8 cellular contexts compared by ENCODE assay signal in genomic region chr6:108556864-108557493, GRCh38. TPM values are rescaled to one million over a fixed set of nuclear protein-coding genes. Genes with fewer than 3 reads are reported as not detected.
A peak's percentile ranks its signal among the peaks of the same experiment; 100 is the strongest.
DNase-seq lines count a peak whose midpoint lies in the region; ATAC-seq and TF ChIP-seq lines count a peak whose summit lies in the region.

No MANE protein-coding gene starts in this region.

- TF ChIP-seq POLR2A in stomach (IDR thresholded peaks at IDR 0.05) = no peak

- no peak for ATAC-seq in activated CD8-positive, alpha-beta T cell treated with anti-CD3 and anti-CD28 coated beads for 36 hours
- no peak for ATAC-seq in GM18498 (IDR thresholded peaks at IDR 0.05; ENCODE audit: unreplicated experiment)

- H3K27me3 Mint-ChIP-seq in activated CD8-positive, alpha-beta T cell treated with anti-CD3 and anti-CD28 coated beads for 36 hours = no peaks in the 10 kb centered on the region

- H3K4me1 ChIP-seq in stomach = peaks cover 10 to 21% (median 19%) of the 10 kb centered on the region in 4 donors

- peaks cover 4% of the 10 kb centered on the region for H3K36me3 Mint-ChIP-seq in activated CD8-positive, alpha-beta T cell treated with anti-CD3 and anti-CD28 coated beads for 36 hours (ENCODE audit: low read depth)

- peaks cover 0 to 5% (median 0%) of the 10 kb centered on the region in 4 donors for H3K36me3 ChIP-seq in stomach

- peak overlapping the region; percentile 99 to 100 (median 100) for H3K27ac ChIP-seq in stomach

- H3K27ac Mint-ChIP-seq in activated CD8-positive, alpha-beta T cell treated with anti-CD3 and anti-CD28 coated beads for 36 hours = peak overlapping the region; percentile 78

- no peaks in the 10 kb centered on the region for H3K9me3 ChIP-seq in stomach

- POLR2A ChIA-PET in activated CD8-positive, alpha-beta T cell treated with anti-CD3 and anti-CD28 coated beads for 36 hours (lab: Charles Lee) = interaction anchor here (1.0 to 1.8 kb wide), 3 partner anchors 8 to 515 kb away, joined by 3 to 9 read pairs (median 4); no protein-coding TSS in a partner anchor

- intact Hi-C loops in activated CD8-positive, alpha-beta T cell treated with anti-CD3 and anti-CD28 coated beads for 36 hours (cut with micrococcal nuclease) = no loop called here
- intact Hi-C loops in stomach (cut with DNase I; ENCODE audit: low total_unique reads) = no loop called here

- DNase-seq in NCI-H748 (lab: John Stamatoyannopoulos, UW; ENCODE audit: unreplicated experiment) (peak; percentile 47), NCI-H748 treated with DMSO at 0.1 percent for 48 hours (lab: John Stamatoyannopoulos, UW) (no peak), stomach (no peak), NCI-H524 treated with DMSO at 0.1 percent for 48 hours (lab: John Stamatoyannopoulos, UW) (no peak), RPMI8226 (no peak)
- no peak for DNase-seq in activated CD8-positive, alpha-beta T cell treated with anti-CD3 and anti-CD28 coated beads for 36 hours

- TF ChIP-seq EP300 in stomach (IDR thresholded peaks at IDR 0.05) = no peak

- CTCF ChIA-PET in activated CD8-positive, alpha-beta T cell treated with anti-CD3 and anti-CD28 coated beads for 36 hours (lab: Charles Lee) = interaction anchor here (0.6 to 2.3 kb wide), 6 partner anchors 15 to 517 kb away, joined by 3 to 8 read pairs (median 3); no protein-coding TSS in a partner anchor

- H3K4me1 Mint-ChIP-seq in activated CD8-positive, alpha-beta T cell treated with anti-CD3 and anti-CD28 coated beads for 36 hours (ENCODE audit: low read depth) = peaks cover 12% of the 10 kb centered on the region

- TF ChIP-seq CTCF in activated CD8-positive, alpha-beta T cell treated with anti-CD3 and anti-CD28 coated beads for 36 hours (IDR thresholded peaks at IDR 0.05) = no peak
- no peak for TF ChIP-seq CTCF in stomach (IDR thresholded peaks at IDR 0.05)

- WGBS in stomach, 5 donors = 28 to 46% (median 35%) methylated on average over 16 of the region's 16 CpGs

- H3K4me3 Mint-ChIP-seq in activated CD8-positive, alpha-beta T cell treated with anti-CD3 and anti-CD28 coated beads for 36 hours = peak overlapping the region; percentile 94

- H3K4me3 ChIP-seq in iPS-11a (ENCODE audit: low read depth, low read length) (peak overlapping the region; percentile 86), stomach (peak overlapping the region; percentile 89 to 96 (median 92))

- H3K9me3 Mint-ChIP-seq in activated CD8-positive, alpha-beta T cell treated with anti-CD3 and anti-CD28 coated beads for 36 hours = no peaks in the 10 kb centered on the region

- H3K27me3 ChIP-seq in stomach = no peaks in the 10 kb centered on the region

RNA-seq across cellular contexts. Expression of gene FOXO3, which starts 3.7 kb away (rescaled TPM):
- total RNA-seq in activated CD8-positive, alpha-beta T cell treated with anti-CD3 and anti-CD28 coated beads for 36 hours = 1 to 10 TPM; 7.5 to 9.0 TPM
- total RNA-seq in stomach = 10 to 100 TPM; 33.3 to 89.8 (median 78.6) TPM
- polyA plus RNA-seq in stomach = 10 to 100 TPM; 13.0 to 21.2 (median 14.4) TPM
